ENCODE assay signal across 1 cellular context in the genomic region with DNA sequence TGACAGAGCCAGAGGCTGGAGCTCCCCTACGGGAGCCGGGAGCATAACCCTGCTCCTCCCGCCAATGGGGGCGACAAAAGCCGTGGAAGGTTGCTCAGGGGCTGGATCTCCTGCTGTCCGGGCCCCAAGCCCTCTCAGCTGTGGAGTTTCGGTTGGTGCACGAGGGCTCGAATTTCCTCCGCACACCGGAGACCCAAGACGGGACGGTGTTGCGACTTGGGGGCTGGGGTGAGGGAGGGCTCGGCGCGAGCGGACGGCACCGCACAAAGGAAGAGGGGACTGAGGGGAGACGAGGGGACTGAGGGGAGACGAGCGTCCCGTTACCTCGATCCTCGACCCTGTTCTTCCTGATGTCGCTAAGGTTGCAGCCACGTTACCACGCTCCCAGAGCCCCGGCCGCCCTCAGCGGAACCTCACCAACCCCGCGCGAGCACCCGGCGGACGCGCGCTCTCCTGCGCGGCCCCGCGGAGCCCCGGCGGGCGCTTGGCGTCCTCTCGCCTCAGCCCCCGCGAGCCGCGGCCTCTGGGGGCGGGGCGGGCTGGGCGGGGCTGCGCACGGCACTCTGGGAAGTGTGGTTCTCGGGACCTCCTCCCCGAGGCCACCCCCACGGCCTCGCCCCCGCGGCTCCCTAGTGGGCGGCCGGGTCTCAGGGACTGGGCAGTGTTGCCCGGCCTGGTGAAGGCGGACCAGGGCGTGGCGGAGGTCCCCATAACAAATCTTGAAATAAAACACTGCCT.
TF ChIP-seq lines count a peak whose summit lies in the region.

A gene (minus strand): TSS at position 525 of the 738 bp plus-strand sequence. CDS start 25,079 bp downstream, outside the sequence.

TF ChIP-seq in HepG2, 621 proteins besides CTCF, POLR2A, EP300 and RAD21 (continued from another document and continues in another):
- TF ChIP-seq, protein P1, sequence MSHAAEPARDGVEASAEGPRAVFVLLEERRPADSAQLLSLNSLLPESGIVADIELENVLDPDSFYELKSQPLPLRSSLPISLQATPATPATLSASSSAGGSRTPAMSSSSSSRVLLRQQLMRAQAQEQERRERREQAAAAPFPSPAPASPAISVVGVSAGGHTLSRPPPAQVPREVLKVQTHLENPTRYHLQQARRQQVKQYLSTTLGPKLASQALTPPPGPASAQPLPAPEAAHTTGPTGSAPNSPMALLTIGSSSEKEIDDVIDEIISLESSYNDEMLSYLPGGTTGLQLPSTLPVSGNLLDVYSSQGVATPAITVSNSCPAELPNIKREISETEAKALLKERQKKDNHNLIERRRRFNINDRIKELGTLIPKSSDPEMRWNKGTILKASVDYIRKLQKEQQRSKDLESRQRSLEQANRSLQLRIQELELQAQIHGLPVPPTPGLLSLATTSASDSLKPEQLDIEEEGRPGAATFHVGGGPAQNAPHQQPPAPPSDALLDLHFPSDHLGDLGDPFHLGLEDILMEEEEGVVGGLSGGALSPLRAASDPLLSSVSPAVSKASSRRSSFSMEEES (CRISPR knock-in tag; IDR thresholded peaks at IDR 0.05): peak; percentile 11; the same call in 1 of the 2 replicates
- TF ChIP-seq ARID2 (CRISPR knock-in tag; IDR thresholded peaks at IDR 0.05; ENCODE audit: borderline replicate concordance) (0 out of 2 replicates have a peak, but pooled peaks have one; percentile 37), HCFC1 (IDR thresholded peaks at IDR 0.05; ENCODE audit: low read depth, low read length) (peak; percentile 74; the same call in 1 of the 2 replicates), U2AF1 (optimal IDR thresholded peaks at IDR 0.05; ENCODE audit: low read depth, low read length) (no peak), ZBTB7B (CRISPR knock-in tag; IDR thresholded peaks at IDR 0.05) (peak; percentile 58; the same call in 1 of the 2 replicates), DMAP1 (CRISPR knock-in tag; IDR thresholded peaks at IDR 0.05) (no peak), ZNF549 (CRISPR knock-in tag; IDR thresholded peaks at IDR 0.05) (no peak), ZNF678 (CRISPR knock-in tag; IDR thresholded peaks at IDR 0.05) (no peak), MTF2 (CRISPR knock-in tag; IDR thresholded peaks at IDR 0.05; ENCODE audit: borderline replicate concordance) (no peak), ZBTB8A (CRISPR knock-in tag; IDR thresholded peaks at IDR 0.05; ENCODE audit: borderline replicate concordance, low read depth) (no peak), MAFG (CRISPR knock-in tag; IDR thresholded peaks at IDR 0.05) (no peak), TGIF2 (CRISPR knock-in tag; IDR thresholded peaks at IDR 0.05) (no peak), ZNF224 (CRISPR knock-in tag; IDR thresholded peaks at IDR 0.05) (no peak), ZFX (CRISPR knock-in tag; IDR thresholded peaks at IDR 0.05; ENCODE audit: low read depth) (peak; percentile 79; the same call in 1 of the 2 replicates), JARID2 (CRISPR knock-in tag; IDR thresholded peaks at IDR 0.05; ENCODE audit: insufficient replicate concordance) (no peak), ZNF232 (CRISPR knock-in tag; IDR thresholded peaks at IDR 0.05; ENCODE audit: borderline replicate concordance) (no peak), PHF5A (CRISPR knock-in tag; IDR thresholded peaks at IDR 0.05; ENCODE audit: low read depth, unreplicated experiment) (no peak), SALL1 (CRISPR knock-in tag; IDR thresholded peaks at IDR 0.05) (peak; percentile 74; the same call in 1 of the 2 replicates), ZNF607 (CRISPR knock-in tag; IDR thresholded peaks at IDR 0.05; ENCODE audit: borderline replicate concordance) (peak; percentile 54; the same call in 1 of the 2 replicates), MYNN (CRISPR knock-in tag; IDR thresholded peaks at IDR 0.05; ENCODE audit: low read depth) (no peak), FOXJ3 (CRISPR knock-in tag; IDR thresholded peaks at IDR 0.05; ENCODE audit: borderline replicate concordance) (no peak), HNRNPL (IDR thresholded peaks at IDR 0.05; ENCODE audit: low read depth, low read length) (no peak), ETV5 (CRISPR knock-in tag; IDR thresholded peaks at IDR 0.05; ENCODE audit: borderline replicate concordance) (no peak), TEAD3 (CRISPR knock-in tag; optimal IDR thresholded peaks at IDR 0.05; ENCODE audit: borderline replicate concordance) (peak; percentile 58), SETDB1 (CRISPR knock-in tag; IDR thresholded peaks at IDR 0.05; ENCODE audit: borderline replicate concordance) (no peak), FOSL2 (CRISPR knock-in tag; IDR thresholded peaks at IDR 0.05) (no peak; the same call in 1 of the 2 replicates), RBM39 (IDR thresholded peaks at IDR 0.05; ENCODE audit: low read depth, low read length, poor library complexity, severe bottlenecking) (peak; percentile 94), NPAS2 (CRISPR knock-in tag; IDR thresholded peaks at IDR 0.05; ENCODE audit: borderline replicate concordance) (no peak), NRL (CRISPR knock-in tag; IDR thresholded peaks at IDR 0.05; ENCODE audit: borderline replicate concordance) (peak; percentile 81), KLF12 (CRISPR knock-in tag; IDR thresholded peaks at IDR 0.05; ENCODE audit: borderline replicate concordance) (peak; percentile 55; the same call in 1 of the 2 replicates), ATAD3A (CRISPR knock-in tag; IDR thresholded peaks at IDR 0.05) (no peak), MYC (CRISPR knock-in tag; IDR thresholded peaks at IDR 0.05; ENCODE audit: borderline replicate concordance) (peak; percentile 64; the same call in 1 of the 2 replicates), NAIF1 (CRISPR knock-in tag; IDR thresholded peaks at IDR 0.05; ENCODE audit: borderline replicate concordance) (no peak), ELF1 (CRISPR knock-in tag; IDR thresholded peaks at IDR 0.05) (0 out of 2 replicates have a peak, but pooled peaks have one; percentile 22), SMAD3 (CRISPR knock-in tag; IDR thresholded peaks at IDR 0.05) (no peak), NFATC3 (CRISPR knock-in tag; IDR thresholded peaks at IDR 0.05) (no peak), PRMT3 (CRISPR knock-in tag; IDR thresholded peaks at IDR 0.05; ENCODE audit: borderline replicate concordance, low read depth) (no peak), HHEX (CRISPR knock-in tag; IDR thresholded peaks at IDR 0.05) (no peak), ZNF317 (CRISPR knock-in tag; IDR thresholded peaks at IDR 0.05) (no peak), HNRNPH1 (optimal IDR thresholded peaks at IDR 0.05; ENCODE audit: low read depth, low read length) (no peak)
- TF ChIP-seq, protein P2, sequence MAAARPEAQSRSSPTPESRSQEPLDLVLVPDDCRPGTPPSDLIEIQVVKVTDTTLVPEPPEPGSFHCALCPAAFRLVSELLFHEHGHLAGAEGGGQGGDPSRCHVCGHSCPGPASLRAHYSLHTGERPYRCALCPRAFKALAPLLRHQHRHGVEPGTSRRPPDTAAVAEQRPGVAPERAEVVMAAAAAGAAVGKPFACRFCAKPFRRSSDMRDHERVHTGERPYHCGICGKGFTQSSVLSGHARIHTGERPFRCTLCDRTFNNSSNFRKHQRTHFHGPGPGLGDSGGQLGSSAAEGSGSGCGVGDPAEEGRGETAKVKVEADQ (CRISPR knock-in tag; IDR thresholded peaks at IDR 0.05; ENCODE audit: borderline replicate concordance): no peak; the same call in 1 of the 2 replicates
- TF ChIP-seq, protein P3, sequence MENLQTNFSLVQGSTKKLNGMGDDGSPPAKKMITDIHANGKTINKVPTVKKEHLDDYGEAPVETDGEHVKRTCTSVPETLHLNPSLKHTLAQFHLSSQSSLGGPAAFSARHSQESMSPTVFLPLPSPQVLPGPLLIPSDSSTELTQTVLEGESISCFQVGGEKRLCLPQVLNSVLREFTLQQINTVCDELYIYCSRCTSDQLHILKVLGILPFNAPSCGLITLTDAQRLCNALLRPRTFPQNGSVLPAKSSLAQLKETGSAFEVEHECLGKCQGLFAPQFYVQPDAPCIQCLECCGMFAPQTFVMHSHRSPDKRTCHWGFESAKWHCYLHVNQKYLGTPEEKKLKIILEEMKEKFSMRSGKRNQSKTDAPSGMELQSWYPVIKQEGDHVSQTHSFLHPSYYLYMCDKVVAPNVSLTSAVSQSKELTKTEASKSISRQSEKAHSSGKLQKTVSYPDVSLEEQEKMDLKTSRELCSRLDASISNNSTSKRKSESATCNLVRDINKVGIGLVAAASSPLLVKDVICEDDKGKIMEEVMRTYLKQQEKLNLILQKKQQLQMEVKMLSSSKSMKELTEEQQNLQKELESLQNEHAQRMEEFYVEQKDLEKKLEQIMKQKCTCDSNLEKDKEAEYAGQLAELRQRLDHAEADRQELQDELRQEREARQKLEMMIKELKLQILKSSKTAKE (CRISPR knock-in tag; IDR thresholded peaks at IDR 0.05; ENCODE audit: borderline replicate concordance): no peak
- TF ChIP-seq, protein P4, sequence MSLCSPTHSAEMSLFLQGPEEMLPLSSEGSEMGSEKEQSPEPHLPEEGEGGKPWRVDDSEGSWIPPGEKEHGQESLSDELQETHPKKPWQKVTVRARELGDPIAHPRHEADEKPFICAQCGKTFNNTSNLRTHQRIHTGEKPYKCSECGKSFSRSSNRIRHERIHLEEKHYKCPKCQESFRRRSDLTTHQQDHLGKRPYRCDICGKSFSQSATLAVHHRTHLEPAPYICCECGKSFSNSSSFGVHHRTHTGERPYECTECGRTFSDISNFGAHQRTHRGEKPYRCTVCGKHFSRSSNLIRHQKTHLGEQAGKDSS (CRISPR knock-in tag; IDR thresholded peaks at IDR 0.05; ENCODE audit: borderline replicate concordance, low read depth): no peak
- TF ChIP-seq, protein P5, sequence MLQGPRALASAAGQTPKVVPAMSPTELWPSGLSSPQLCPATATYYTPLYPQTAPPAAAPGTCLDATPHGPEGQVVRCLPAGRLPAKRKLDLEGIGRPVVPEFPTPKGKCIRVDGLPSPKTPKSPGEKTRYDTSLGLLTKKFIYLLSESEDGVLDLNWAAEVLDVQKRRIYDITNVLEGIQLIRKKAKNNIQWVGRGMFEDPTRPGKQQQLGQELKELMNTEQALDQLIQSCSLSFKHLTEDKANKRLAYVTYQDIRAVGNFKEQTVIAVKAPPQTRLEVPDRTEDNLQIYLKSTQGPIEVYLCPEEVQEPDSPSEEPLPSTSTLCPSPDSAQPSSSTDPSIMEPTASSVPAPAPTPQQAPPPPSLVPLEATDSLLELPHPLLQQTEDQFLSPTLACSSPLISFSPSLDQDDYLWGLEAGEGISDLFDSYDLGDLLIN (CRISPR knock-in tag; IDR thresholded peaks at IDR 0.05; ENCODE audit: borderline replicate concordance): no peak
- TF ChIP-seq, protein P6, sequence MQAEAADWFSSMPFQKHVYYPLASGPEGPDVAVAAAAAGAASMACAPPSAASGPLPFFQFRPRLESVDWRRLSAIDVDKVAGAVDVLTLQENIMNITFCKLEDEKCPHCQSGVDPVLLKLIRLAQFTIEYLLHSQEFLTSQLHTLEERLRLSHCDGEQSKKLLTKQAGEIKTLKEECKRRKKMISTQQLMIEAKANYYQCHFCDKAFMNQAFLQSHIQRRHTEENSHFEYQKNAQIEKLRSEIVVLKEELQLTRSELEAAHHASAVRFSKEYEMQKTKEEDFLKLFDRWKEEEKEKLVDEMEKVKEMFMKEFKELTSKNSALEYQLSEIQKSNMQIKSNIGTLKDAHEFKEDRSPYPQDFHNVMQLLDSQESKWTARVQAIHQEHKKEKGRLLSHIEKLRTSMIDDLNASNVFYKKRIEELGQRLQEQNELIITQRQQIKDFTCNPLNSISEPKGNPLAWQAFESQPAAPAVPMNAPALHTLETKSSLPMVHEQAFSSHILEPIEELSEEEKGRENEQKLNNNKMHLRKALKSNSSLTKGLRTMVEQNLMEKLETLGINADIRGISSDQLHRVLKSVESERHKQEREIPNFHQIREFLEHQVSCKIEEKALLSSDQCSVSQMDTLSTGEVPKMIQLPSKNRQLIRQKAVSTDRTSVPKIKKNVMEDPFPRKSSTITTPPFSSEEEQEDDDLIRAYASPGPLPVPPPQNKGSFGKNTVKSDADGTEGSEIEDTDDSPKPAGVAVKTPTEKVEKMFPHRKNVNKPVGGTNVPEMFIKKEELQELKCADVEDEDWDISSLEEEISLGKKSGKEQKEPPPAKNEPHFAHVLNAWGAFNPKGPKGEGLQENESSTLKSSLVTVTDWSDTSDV (CRISPR knock-in tag; IDR thresholded peaks at IDR 0.05): no peak
- TF ChIP-seq, protein P7, sequence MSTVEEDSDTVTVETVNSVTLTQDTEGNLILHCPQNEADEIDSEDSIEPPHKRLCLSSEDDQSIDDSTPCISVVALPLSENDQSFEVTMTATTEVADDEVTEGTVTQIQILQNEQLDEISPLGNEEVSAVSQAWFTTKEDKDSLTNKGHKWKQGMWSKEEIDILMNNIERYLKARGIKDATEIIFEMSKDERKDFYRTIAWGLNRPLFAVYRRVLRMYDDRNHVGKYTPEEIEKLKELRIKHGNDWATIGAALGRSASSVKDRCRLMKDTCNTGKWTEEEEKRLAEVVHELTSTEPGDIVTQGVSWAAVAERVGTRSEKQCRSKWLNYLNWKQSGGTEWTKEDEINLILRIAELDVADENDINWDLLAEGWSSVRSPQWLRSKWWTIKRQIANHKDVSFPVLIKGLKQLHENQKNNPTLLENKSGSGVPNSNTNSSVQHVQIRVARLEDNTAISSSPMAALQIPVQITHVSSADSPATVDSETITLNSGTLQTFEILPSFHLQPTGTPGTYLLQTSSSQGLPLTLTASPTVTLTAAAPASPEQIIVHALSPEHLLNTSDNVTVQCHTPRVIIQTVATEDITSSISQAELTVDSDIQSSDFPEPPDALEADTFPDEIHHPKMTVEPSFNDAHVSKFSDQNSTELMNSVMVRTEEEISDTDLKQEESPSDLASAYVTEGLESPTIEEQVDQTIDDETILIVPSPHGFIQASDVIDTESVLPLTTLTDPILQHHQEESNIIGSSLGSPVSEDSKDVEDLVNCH (CRISPR knock-in tag; IDR thresholded peaks at IDR 0.05): no peak
- TF ChIP-seq, protein P8, sequence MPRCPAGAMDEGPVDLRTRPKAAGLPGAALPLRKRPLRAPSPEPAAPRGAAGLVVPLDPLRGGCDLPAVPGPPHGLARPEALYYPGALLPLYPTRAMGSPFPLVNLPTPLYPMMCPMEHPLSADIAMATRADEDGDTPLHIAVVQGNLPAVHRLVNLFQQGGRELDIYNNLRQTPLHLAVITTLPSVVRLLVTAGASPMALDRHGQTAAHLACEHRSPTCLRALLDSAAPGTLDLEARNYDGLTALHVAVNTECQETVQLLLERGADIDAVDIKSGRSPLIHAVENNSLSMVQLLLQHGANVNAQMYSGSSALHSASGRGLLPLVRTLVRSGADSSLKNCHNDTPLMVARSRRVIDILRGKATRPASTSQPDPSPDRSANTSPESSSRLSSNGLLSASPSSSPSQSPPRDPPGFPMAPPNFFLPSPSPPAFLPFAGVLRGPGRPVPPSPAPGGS (CRISPR knock-in tag; IDR thresholded peaks at IDR 0.05): peak; percentile 69
- TF ChIP-seq, protein P9, sequence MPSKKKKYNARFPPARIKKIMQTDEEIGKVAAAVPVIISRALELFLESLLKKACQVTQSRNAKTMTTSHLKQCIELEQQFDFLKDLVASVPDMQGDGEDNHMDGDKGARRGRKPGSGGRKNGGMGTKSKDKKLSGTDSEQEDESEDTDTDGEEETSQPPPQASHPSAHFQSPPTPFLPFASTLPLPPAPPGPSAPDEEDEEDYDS (CRISPR knock-in tag; IDR thresholded peaks at IDR 0.05): no peak
- TF ChIP-seq, protein P10, sequence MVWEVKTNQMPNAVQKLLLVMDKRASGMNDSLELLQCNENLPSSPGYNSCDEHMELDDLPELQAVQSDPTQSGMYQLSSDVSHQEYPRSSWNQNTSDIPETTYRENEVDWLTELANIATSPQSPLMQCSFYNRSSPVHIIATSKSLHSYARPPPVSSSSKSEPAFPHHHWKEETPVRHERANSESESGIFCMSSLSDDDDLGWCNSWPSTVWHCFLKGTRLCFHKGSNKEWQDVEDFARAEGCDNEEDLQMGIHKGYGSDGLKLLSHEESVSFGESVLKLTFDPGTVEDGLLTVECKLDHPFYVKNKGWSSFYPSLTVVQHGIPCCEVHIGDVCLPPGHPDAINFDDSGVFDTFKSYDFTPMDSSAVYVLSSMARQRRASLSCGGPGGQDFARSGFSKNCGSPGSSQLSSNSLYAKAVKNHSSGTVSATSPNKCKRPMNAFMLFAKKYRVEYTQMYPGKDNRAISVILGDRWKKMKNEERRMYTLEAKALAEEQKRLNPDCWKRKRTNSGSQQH (CRISPR knock-in tag; IDR thresholded peaks at IDR 0.05; ENCODE audit: low read depth): no peak
